ENCODE assay signal across 8 cellular contexts in genomic region chr15:62068071-62068786, GRCh38. TPM values are rescaled to one million over a fixed set of nuclear protein-coding genes. Genes with fewer than 3 reads are reported as not detected.
A peak's percentile ranks its signal among the peaks of the same experiment; 100 is the strongest.
DNase-seq lines count a peak whose midpoint lies in the region; ATAC-seq lines count a peak whose summit lies in the region.

No MANE protein-coding gene starts in this region.

- H3K4me3 ChIP-seq in iPS-20b (ENCODE audit: low read length) (peak overlapping the region; percentile 33; the same call in 1 of the 2 replicates), skeletal muscle satellite cell (ENCODE audit: low read length) (peak overlapping the region; percentile 66)

- peak; percentile 41 for ATAC-seq in GM19397 (IDR thresholded peaks at IDR 0.05; ENCODE audit: unreplicated experiment)

- H3K4me1 ChIP-seq in iPS-20b (ENCODE audit: insufficient read depth, low read length) (peaks cover 7% of the 10 kb centered on the region; the same call in 1 of the 2 replicates), skeletal muscle satellite cell (ENCODE audit: control insufficient read depth, insufficient read depth, low read length) (peaks cover 26% of the 10 kb centered on the region)

- H3K9ac ChIP-seq in iPS-20b (ENCODE audit: low read depth, low read length) (no peak overlapping the region), skeletal muscle satellite cell (ENCODE audit: low read depth, low read length) (peak overlapping the region; percentile 49)

- H3K36me3 ChIP-seq in iPS-20b (ENCODE audit: insufficient read depth, low read depth, low read length) (no peaks in the 10 kb centered on the region), skeletal muscle satellite cell (ENCODE audit: insufficient read depth, low read length) (no peaks in the 10 kb centered on the region)

- peak overlapping the region; percentile 78 for H3K4me2 ChIP-seq in skeletal muscle satellite cell (ENCODE audit: low read length)

- H3K27ac ChIP-seq in iPS-20b (ENCODE audit: low read length), result no peak overlapping the region

- H3K9me3 ChIP-seq in iPS-20b (ENCODE audit: insufficient read depth, low read depth, low read length) (no peaks in the 10 kb centered on the region), skeletal muscle satellite cell (replicated peaks; ENCODE audit: low read length) (no peaks in the 10 kb centered on the region)

- peak; percentile 39 to 53 for DNase-seq in AML-193 (lab: John Stamatoyannopoulos, UW)
- DNase-seq in RPMI8226, result peak; percentile 67
- DNase-seq in astrocyte of the hippocampus (ENCODE audit: low read depth, low spot score), result peak; percentile 58
- DNase-seq in GDM1 (lab: John Stamatoyannopoulos, UW), result no peak
- DNase-seq in SKM-1 treated with dmso at 0.1 percent for 144 hours (lab: John Stamatoyannopoulos, UW; ENCODE audit: unreplicated experiment), result no peak

- peaks cover 74% of the 10 kb centered on the region for H3K27me3 ChIP-seq in iPS-20b (ENCODE audit: insufficient read depth, low read length)
- peaks cover 13% of the 10 kb centered on the region for H3K27me3 ChIP-seq in skeletal muscle satellite cell (ENCODE audit: control insufficient read depth, insufficient read depth, low read length)

RNA-seq across cellular contexts. Expression of gene C2CD4A, which starts 1.5 kb away (rescaled TPM):
- not detected in 2 replicates for total RNA-seq in skeletal muscle satellite cell (2012; rRNA removed)

RNA-seq across cellular contexts. Expression of gene VPS13C, which starts 8.0 kb away (rescaled TPM):
- total RNA-seq in skeletal muscle satellite cell (2012; rRNA removed), result 46.3 and 62.6 TPM in 2 replicates

Comparison
In these comparisons a context has a peak if more than half of its experiments do, and no peak if none do; other contexts are left out.
1. DNase-seq: peak in AML-193 (2 of 2), RPMI8226 (single experiment) and astrocyte of the hippocampus (single experiment); none in GDM1 (single experiment) and SKM-1 treated with dmso at 0.1 percent for 144 hours (single experiment).